In genomic region chr2:45030553-45030952, GRCh38 we compare ENCODE assay signal across 11 cellular contexts. TPM values are rescaled to one million over a fixed set of nuclear protein-coding genes. Genes with fewer than 3 reads are reported as not detected.
"Had no signal": no experiment of that assay in that cellular context is flagged by ENCODE, and none has a peak within 500 bp of the region (broad histone marks: within the 10 kb centered on the region; RNA-seq: fewer than 3 reads in every experiment).

No MANE protein-coding gene starts in this region.

- H3K4me3 ChIP-seq: GM23248, GM23338, HAP-1 had no signal

- H3K9ac ChIP-seq: GM23248 had no signal

- H3K4me1 ChIP-seq: HAP-1 had no signal

- FAIRE-seq: H1, H54 had no signal

- H3K4me3 Mint-ChIP-seq: GM23338, H9, HFFc6 had no signal

- DNase-seq: GM23248, GOT3, H7, H9, HCEC 1CT, HFFc6 had no signal

- H3K9me3 ChIP-seq: HAP-1 had no signal

- H3K4me2 ChIP-seq: GM23338 had no signal

- H3K27ac Mint-ChIP-seq: GM23338, HFFc6 had no signal

- H3K36me3 ChIP-seq: HAP-1 had no signal

- H2AFZ ChIP-seq: GM23248 had no signal

- ATAC-seq: GM23338, HCT116 had no signal

- H3K9me3 Mint-ChIP-seq: GM23338, H9, HFFc6 had no signal

- H3K27ac ChIP-seq: GM23248 had no signal

RNA-seq across cellular contexts. Expression of gene SIX2, which starts 21.3 kb away (rescaled TPM):
- total RNA-seq: GM23248, H9, HFFc6 had no signal
